In genomic region chr11:74721479-74721835, GRCh38 we compare ENCODE assay signal across 26 cellular contexts. TPM values are rescaled to one million over a fixed set of nuclear protein-coding genes. Genes with fewer than 3 reads are reported as not detected.
DNase-seq lines count a peak whose midpoint lies in the region; ATAC-seq and TF ChIP-seq lines count a peak whose summit lies in the region.
"Had no signal": no experiment of that assay in that cellular context is flagged by ENCODE, and none has a peak within 500 bp of the region (broad histone marks: within the 10 kb centered on the region; RNA-seq: fewer than 3 reads in every experiment).

No MANE protein-coding gene starts in this region.

- ATAC-seq in right cardiac atrium (peak; percentile 4 to 15), gastrocnemius medialis (no peak), GM21423 (IDR thresholded peaks at IDR 0.05; ENCODE audit: unreplicated experiment) (no peak), GM19455 (IDR thresholded peaks at IDR 0.05; ENCODE audit: unreplicated experiment) (no peak)
- ATAC-seq in activated T-cell treated with anti-CD3 and anti-CD28 coated beads, Interleukin-2, amount 50 U/mL, for 72 hours (replicated peaks in 1 of 2) = no peak
- ATAC-seq: A549 had no signal

- no peaks in the 10 kb centered on the region for H3K36me3 ChIP-seq in gastrocnemius medialis
- H3K36me3 ChIP-seq: BLaER1 treated with 17β-estradiol and CSF1 and Interleukin-3, amounts not matched to agents 10 nM and 100 nM; Peyer's patch had no signal

- H3K27ac ChIP-seq in coronary artery (peak overlapping the region; percentile 27 to 76), right cardiac atrium (ENCODE audit: low read length) (peak overlapping the region; percentile 28), gastrocnemius medialis (peak overlapping the region; percentile 35 to 62 (median 47))
- H3K27ac ChIP-seq: BLaER1 treated with 17β-estradiol and CSF1 and Interleukin-3, amounts not matched to agents 10 nM and 100 nM; SK-N-MC had no signal

- H3K36me3 Mint-ChIP-seq in activated T-cell treated with anti-CD3 and anti-CD28 coated beads, Interleukin-2, amount 50 U/mL, for 72 hours (ENCODE audit: insufficient read depth in 2 of 2) = no peaks in the 10 kb centered on the region
- H3K36me3 Mint-ChIP-seq: memory B cell had no signal

- H3K4me3 ChIP-seq in coronary artery (no peak overlapping the region), right cardiac atrium (ENCODE audit: low read length) (no peak overlapping the region), gastrocnemius medialis (no peak overlapping the region)
- H3K4me3 ChIP-seq: A549; BLaER1 treated with 17β-estradiol and CSF1 and Interleukin-3, amounts not matched to agents 10 nM and 100 nM; Peyer's patch; SK-N-MC; smooth muscle cell had no signal

- intact Hi-C loops in right cardiac atrium (cut with DNase I) = loop anchor here in 2 of 4 donors (10.0 kb wide), 1 partner anchor 87 kb away; no protein-coding TSS in a partner anchor
- intact Hi-C loops in gastrocnemius medialis (cut with DNase I; ENCODE audit: low total_unique reads) = loop anchor here (10.0 kb wide), 1 partner anchor 227 kb away; the partner anchor contains the start of gene LIPT2

- H3K27me3 ChIP-seq in right cardiac atrium (ENCODE audit: control insufficient read depth, insufficient read depth) (no peaks in the 10 kb centered on the region), gastrocnemius medialis (no peaks in the 10 kb centered on the region)
- H3K27me3 ChIP-seq: BLaER1 treated with 17β-estradiol and CSF1 and Interleukin-3, amounts not matched to agents 10 nM and 100 nM; Peyer's patch had no signal

- H3K4me1 ChIP-seq in right cardiac atrium (ENCODE audit: control insufficient read depth, insufficient read depth, low read length) (peaks cover 12% of the 10 kb centered on the region), gastrocnemius medialis (peaks cover 12% of the 10 kb centered on the region in 2 donors)
- H3K4me1 ChIP-seq: BLaER1 treated with 17β-estradiol and CSF1 and Interleukin-3, amounts not matched to agents 10 nM and 100 nM had no signal

- DNase-seq in Ammon's horn (ENCODE audit: low spot score) (peak; percentile 60), coronary artery (ENCODE audit: low spot score) (no peak), right cardiac atrium (peak in 2 of 3 donors; percentile 36 to 80), gastrocnemius medialis (no peak)
- no peak for DNase-seq in activated CD4-positive, alpha-beta T cell treated with anti-CD3 and anti-CD28 coated beads, Interleukin-2, amount 50 U/mL, for 1 hour
- DNase-seq in activated T-cell treated with anti-CD3 and anti-CD28 coated beads, Interleukin-2, amount 50 U/mL, for 72 hours = no peak
- DNase-seq: activated CD4-positive, alpha-beta T cell treated with anti-CD3 and anti-CD28 coated beads, Interleukin-2, amount 50 U/mL, for 48 hours; activated naive CD4-positive, alpha-beta T cell treated with Interleukin-2 at 50 U/mL for 16 hours; activated T-cell treated with anti-CD3 and anti-CD28 coated beads for 4 hours; EL; islet precursor cell; NCI-H1092 treated with DMSO at 0.1 percent for 48 hours; NCI-H2029 treated with DMSO at 0.1 percent for 48 hours; stimulated activated CD4-positive, alpha-beta T cell treated with anti-CD3 and anti-CD28 coated beads, Interleukin-2, amount 100 ng/mL, for 48 hours; stimulated activated naive CD4-positive, alpha-beta T cell treated with Interleukin-2 at 50 U/mL for 16 hours had no signal

- peaks cover 5% of the 10 kb centered on the region for H3K4me1 Mint-ChIP-seq in activated T-cell treated with anti-CD3 and anti-CD28 coated beads, Interleukin-2, amount 50 U/mL, for 72 hours (ENCODE audit: low read depth)
- H3K4me1 Mint-ChIP-seq: memory B cell had no signal

- TF ChIP-seq CTCF in coronary artery (IDR thresholded peaks at IDR 0.05) (no peak), gastrocnemius medialis (IDR thresholded peaks at IDR 0.05 in 4 of 5, conservative IDR thresholded peaks at IDR 0.05 in 1 of 5) (no peak)

- H3K9me3 Mint-ChIP-seq in activated T-cell treated with anti-CD3 and anti-CD28 coated beads, Interleukin-2, amount 50 U/mL, for 72 hours = no peaks in the 10 kb centered on the region
- H3K9me3 Mint-ChIP-seq: endodermal cell, memory B cell, nephron had no signal

- H3K9me3 ChIP-seq in right cardiac atrium (ENCODE audit: control insufficient read depth, low read length) = no peaks in the 10 kb centered on the region
- H3K9me3 ChIP-seq in gastrocnemius medialis = no peaks in the 10 kb centered on the region
- H3K9me3 ChIP-seq: A549; BLaER1 treated with 17β-estradiol and CSF1 and Interleukin-3, amounts not matched to agents 10 nM and 100 nM; Peyer's patch had no signal

- no peak for TF ChIP-seq POLR2A in gastrocnemius medialis (IDR thresholded peaks at IDR 0.05)

- H3K4me3 Mint-ChIP-seq in activated T-cell treated with anti-CD3 and anti-CD28 coated beads, Interleukin-2, amount 50 U/mL, for 72 hours = no peak overlapping the region
- H3K4me3 Mint-ChIP-seq: endodermal cell, memory B cell, nephron had no signal

- H3K27ac Mint-ChIP-seq in activated T-cell treated with anti-CD3 and anti-CD28 coated beads, Interleukin-2, amount 50 U/mL, for 72 hours = no peak overlapping the region
- H3K27ac Mint-ChIP-seq: endodermal cell, memory B cell had no signal

- 69% methylated on average over 3 of the region's 3 CpGs for WGBS in right cardiac atrium

- peaks cover 7% of the 10 kb centered on the region for H3K27me3 Mint-ChIP-seq in activated T-cell treated with anti-CD3 and anti-CD28 coated beads, Interleukin-2, amount 50 U/mL, for 72 hours (ENCODE audit: low read depth)

- in situ Hi-C loops in gastrocnemius medialis (cut with MboI; ENCODE audit: low sequenced_read_pairs in 4 of 4) = no loop called here

RNA-seq across cellular contexts. Expression of gene CHRDL2, which starts 9.8 kb away (rescaled TPM):
- total RNA-seq in right cardiac atrium (10 to 100 TPM in 1 of 4 donors, 1 to 10 TPM in 3; 2.7 to 11.8 (median 3.2) TPM), gastrocnemius medialis (under 1 TPM in 1 of 4 donors, not detected in 3; 0.20 TPM)
- 0.97 TPM for polyA plus RNA-seq in right cardiac atrium
- not detected for total RNA-seq in activated T-cell treated with anti-CD3 and anti-CD28 coated beads, Interleukin-2, amount 50 U/mL, for 72 hours
- total RNA-seq: Peyer's patch; T-helper 2 cell treated with Interferon-gamma antibody and Interleukin-4, amounts not matched to agents 100 ng/mL and 5 ng/mL, for 36 hours had no signal

RNA-seq across cellular contexts. Expression of gene RNF169, which starts 27.2 kb away (rescaled TPM):
- 10 to 100 TPM in 3 of 4 donors, 1 to 10 TPM in 1; 9.9 to 11.6 (median 10.8) TPM for total RNA-seq in right cardiac atrium
- polyA plus RNA-seq in right cardiac atrium = 2.5 TPM
- 10 to 100 TPM; 17.1 to 25.2 (median 21.0) TPM for total RNA-seq in gastrocnemius medialis
- 10 to 100 TPM; 18.5 to 20.5 TPM for total RNA-seq in activated T-cell treated with anti-CD3 and anti-CD28 coated beads, Interleukin-2, amount 50 U/mL, for 72 hours

Comparison
In these comparisons a context has a peak if more than half of its experiments do, and no peak if none do; other contexts are left out.
1. DNase-seq: peak in Ammon's horn (single experiment) and right cardiac atrium (2 of 3); none in coronary artery (single experiment), gastrocnemius medialis (0 of 2), activated CD4-positive, alpha-beta T cell treated with anti-CD3 and anti-CD28 coated beads, Interleukin-2, amount 50 U/mL, for 1 hour (single experiment) and activated T-cell treated with anti-CD3 and anti-CD28 coated beads, Interleukin-2, amount 50 U/mL, for 72 hours (0 of 2).
2. ATAC-seq: peak in right cardiac atrium (2 of 2); none in gastrocnemius medialis (0 of 2), GM21423 (single experiment), activated T-cell treated with anti-CD3 and anti-CD28 coated beads, Interleukin-2, amount 50 U/mL, for 72 hours (0 of 2) and GM19455 (single experiment).
3. Peak in every context shown above with its lines, with median percentiles within 50 percentile points of each other: H3K27ac ChIP-seq.